8 cellular contexts compared by ENCODE assay signal in the genomic region with DNA sequence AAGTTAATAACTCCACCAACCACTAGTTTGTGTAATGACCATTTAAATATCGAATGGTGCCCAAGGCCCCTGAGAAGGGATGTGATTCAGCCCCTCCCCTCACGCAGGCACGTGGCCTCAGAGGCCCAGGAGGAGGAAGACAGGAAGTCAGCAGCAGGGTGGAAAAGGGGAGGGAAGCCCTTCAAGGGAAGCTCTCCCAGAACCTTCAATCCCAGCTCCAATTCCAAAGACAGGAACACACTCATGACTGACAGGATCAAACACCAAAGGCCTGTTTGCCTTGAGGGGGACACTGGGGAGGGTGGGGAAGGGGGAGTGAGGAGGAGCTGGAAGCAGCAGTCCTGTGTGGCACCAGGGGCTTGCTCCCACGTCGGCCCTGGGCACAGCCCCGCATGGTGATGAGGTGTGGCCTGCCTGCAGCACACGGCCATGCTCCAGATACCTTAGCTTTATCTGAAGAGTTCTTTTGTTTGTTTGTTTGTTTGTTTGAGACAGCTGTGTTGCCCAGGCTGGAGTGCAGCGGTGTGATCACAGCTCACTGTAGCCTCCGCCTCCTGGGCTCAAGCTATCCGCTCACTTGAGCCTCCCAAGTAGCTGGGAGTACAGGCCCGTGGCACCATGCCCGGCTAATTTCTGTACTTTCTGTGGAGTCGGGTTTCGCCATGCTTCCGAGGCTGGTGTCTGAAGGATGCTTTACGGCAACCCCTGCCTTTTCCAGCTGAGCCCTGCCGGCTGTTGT.
A peak's percentile ranks its signal among the peaks of the same experiment; 100 is the strongest.
DNase-seq lines count a peak whose midpoint lies in the region; ATAC-seq, FAIRE-seq and TF ChIP-seq lines count a peak whose summit lies in the region.

No MANE protein-coding gene starts in this region.

- POLR2A ChIA-PET in A549 (lab: Yijun Ruan, JAX), result no interaction called here
- POLR2A ChIA-PET in RWPE1 (lab: Yijun Ruan, JAX; ENCODE audit: low non-redundant PET), result no interaction called here

- H3K27me3 ChIP-seq in esophagus squamous epithelium (no peaks in the 10 kb centered on the region), neutrophil (no peaks in the 10 kb centered on the region)

- no peak for TF ChIP-seq EP300 in A549 (IDR thresholded peaks at IDR 0.05)

- peak; percentile 60 to 70 for DNase-seq in A549 (ENCODE audit: low read depth in 1 of 2, low spot score in 1 of 2)
- DNase-seq in H54 (ENCODE audit: insufficient read length, low spot score), result peak; percentile 69
- DNase-seq in RWPE1 (ENCODE audit: low spot score), result no peak
- no peak for DNase-seq in esophagus squamous epithelium (lab: John Stamatoyannopoulos, UW)
- no peak for DNase-seq in COR-L47 (lab: John Stamatoyannopoulos, UW)

- H3K36me3 ChIP-seq in esophagus squamous epithelium, result no peaks in the 10 kb centered on the region
- H3K36me3 ChIP-seq in neutrophil, result no peaks in the 10 kb centered on the region

- FAIRE-seq in A549 (lab: Jason Lieb, UNC), result no peak
- FAIRE-seq in H54 (lab: Jason Lieb, UNC), result no peak

- H3K27ac ChIP-seq in A549 (peak overlapping the region; percentile 79 to 99), RWPE1 (peak overlapping the region; percentile 97), esophagus squamous epithelium (peak overlapping the region; percentile 60 to 83 (median 76)), neutrophil (peak overlapping the region; percentile 94)

- TF ChIP-seq CTCF in A549 (IDR thresholded peaks at IDR 0.05) (no peak), RWPE1 (conservative IDR thresholded peaks at IDR 0.05; ENCODE audit: low read depth) (no peak), esophagus squamous epithelium (IDR thresholded peaks at IDR 0.05) (no peak), neutrophil (IDR thresholded peaks at IDR 0.05) (no peak)

- ATAC-seq in A549, result peak in 1 of 2 experiments; percentile 27; a peak in 3 of 6 replicates
- no peak for ATAC-seq in GM19035 (IDR thresholded peaks at IDR 0.05; ENCODE audit: unreplicated experiment)
- no peak for ATAC-seq in HG03280 (IDR thresholded peaks at IDR 0.05; ENCODE audit: unreplicated experiment)

- TF ChIP-seq POLR2A in A549 (IDR thresholded peaks at IDR 0.05; ENCODE audit: low read length) (no peak), H54 (IDR thresholded peaks at IDR 0.05; ENCODE audit: low read depth, low read length) (no peak), esophagus squamous epithelium (IDR thresholded peaks at IDR 0.05) (no peak)

- H3K9me3 ChIP-seq in A549 (no peaks in the 10 kb centered on the region), esophagus squamous epithelium (no peaks in the 10 kb centered on the region), neutrophil (no peaks in the 10 kb centered on the region)

- H3K4me3 ChIP-seq in A549 (no peak overlapping the region), esophagus squamous epithelium (no peak overlapping the region), neutrophil (ENCODE audit: low read depth in 1 of 2, low read length in 1 of 2) (no peak overlapping the region)

- CTCF ChIA-PET in A549 (lab: Yijun Ruan, JAX) (interaction anchor here (0.9 kb wide), 1 partner anchor 13 kb away, joined by 3 read pairs; no protein-coding TSS in a partner anchor), RWPE1 (lab: Yijun Ruan, JAX) (interaction anchor here (0.7 kb wide), 1 partner anchor 395 kb away, joined by 4 read pairs; no protein-coding TSS in a partner anchor)

- H3K4me1 ChIP-seq in A549 (peaks cover 97% of the 10 kb centered on the region), esophagus squamous epithelium (peaks cover 71 to 99% (median 91%) of the 10 kb centered on the region in 3 donors), neutrophil (ENCODE audit: control insufficient read depth in 1 of 2, insufficient read depth in 1 of 2, low read depth in 1 of 2, low read length in 1 of 2) (peaks cover 47 to 60% of the 10 kb centered on the region in 2 experiments)

- intact Hi-C loops in esophagus squamous epithelium (cut with DNase I), result no loop called here

- no peak for TF ChIP-seq RAD21 in A549 (conservative IDR thresholded peaks at IDR 0.05 in 1 of 2, IDR thresholded peaks at IDR 0.05 in 1 of 2)

- peak overlapping the region; percentile 78 for H3K4me2 ChIP-seq in A549

- WGBS in A549 (ENCODE audit: missing lambda C conversion rate), result 55% methylated on average over 17 of the region's 17 CpGs
- WGBS in esophagus squamous epithelium, 2 donors, result 54 to 67% methylated on average over 10 to 13 of the region's 17 CpGs

TF ChIP-seq in A549, 52 proteins besides CTCF, POLR2A, EP300 and RAD21:
- TF ChIP-seq, protein P1, sequence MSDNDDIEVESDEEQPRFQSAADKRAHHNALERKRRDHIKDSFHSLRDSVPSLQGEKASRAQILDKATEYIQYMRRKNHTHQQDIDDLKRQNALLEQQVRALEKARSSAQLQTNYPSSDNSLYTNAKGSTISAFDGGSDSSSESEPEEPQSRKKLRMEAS (IDR thresholded peaks at IDR 0.05), result peak; percentile 81
- TF ChIP-seq, protein P2, sequence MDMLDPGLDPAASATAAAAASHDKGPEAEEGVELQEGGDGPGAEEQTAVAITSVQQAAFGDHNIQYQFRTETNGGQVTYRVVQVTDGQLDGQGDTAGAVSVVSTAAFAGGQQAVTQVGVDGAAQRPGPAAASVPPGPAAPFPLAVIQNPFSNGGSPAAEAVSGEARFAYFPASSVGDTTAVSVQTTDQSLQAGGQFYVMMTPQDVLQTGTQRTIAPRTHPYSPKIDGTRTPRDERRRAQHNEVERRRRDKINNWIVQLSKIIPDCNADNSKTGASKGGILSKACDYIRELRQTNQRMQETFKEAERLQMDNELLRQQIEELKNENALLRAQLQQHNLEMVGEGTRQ (IDR thresholded peaks at IDR 0.05), result peak; percentile 66
- TF ChIP-seq HEYL (CRISPR knock-in tag; IDR thresholded peaks at IDR 0.05) (no peak), CBX2 (IDR thresholded peaks at IDR 0.05; ENCODE audit: borderline replicate concordance, low read depth) (no peak), SMC3 (IDR thresholded peaks at IDR 0.05) (no peak), HOXB13 (CRISPR knock-in tag; IDR thresholded peaks at IDR 0.05; ENCODE audit: low read depth) (no peak), CHD2 (IDR thresholded peaks at IDR 0.05; ENCODE audit: low read length, partially characterized antibody) (no peak), HOXA7 (CRISPR knock-in tag; IDR thresholded peaks at IDR 0.05) (no peak), HOXB5 (CRISPR knock-in tag; IDR thresholded peaks at IDR 0.05) (no peak), RARB (CRISPR knock-in tag; IDR thresholded peaks at IDR 0.05) (no peak), MAZ (IDR thresholded peaks at IDR 0.05; ENCODE audit: borderline replicate concordance, low read depth, low read length) (no peak), RCOR1 (IDR thresholded peaks at IDR 0.05; ENCODE audit: low read depth, low read length) (no peak), ZC3H11A (IDR thresholded peaks at IDR 0.05) (no peak), ESRRA (IDR thresholded peaks at IDR 0.05; ENCODE audit: borderline replicate concordance, low read length) (no peak), RNF2 (IDR thresholded peaks at IDR 0.05; ENCODE audit: borderline replicate concordance, low read depth) (no peak), CHD4 (IDR thresholded peaks at IDR 0.05; ENCODE audit: borderline replicate concordance) (no peak)
- TF ChIP-seq, protein P3, sequence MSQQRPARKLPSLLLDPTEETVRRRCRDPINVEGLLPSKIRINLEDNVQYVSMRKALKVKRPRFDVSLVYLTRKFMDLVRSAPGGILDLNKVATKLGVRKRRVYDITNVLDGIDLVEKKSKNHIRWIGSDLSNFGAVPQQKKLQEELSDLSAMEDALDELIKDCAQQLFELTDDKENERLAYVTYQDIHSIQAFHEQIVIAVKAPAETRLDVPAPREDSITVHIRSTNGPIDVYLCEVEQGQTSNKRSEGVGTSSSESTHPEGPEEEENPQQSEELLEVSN (IDR thresholded peaks at IDR 0.05; ENCODE audit: borderline replicate concordance, low read depth), result peak; percentile 57; the same call in 1 of the 2 replicates
- TF ChIP-seq, protein P4, sequence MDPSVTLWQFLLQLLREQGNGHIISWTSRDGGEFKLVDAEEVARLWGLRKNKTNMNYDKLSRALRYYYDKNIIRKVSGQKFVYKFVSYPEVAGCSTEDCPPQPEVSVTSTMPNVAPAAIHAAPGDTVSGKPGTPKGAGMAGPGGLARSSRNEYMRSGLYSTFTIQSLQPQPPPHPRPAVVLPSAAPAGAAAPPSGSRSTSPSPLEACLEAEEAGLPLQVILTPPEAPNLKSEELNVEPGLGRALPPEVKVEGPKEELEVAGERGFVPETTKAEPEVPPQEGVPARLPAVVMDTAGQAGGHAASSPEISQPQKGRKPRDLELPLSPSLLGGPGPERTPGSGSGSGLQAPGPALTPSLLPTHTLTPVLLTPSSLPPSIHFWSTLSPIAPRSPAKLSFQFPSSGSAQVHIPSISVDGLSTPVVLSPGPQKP (IDR thresholded peaks at IDR 0.05; ENCODE audit: low read depth, low read length), result no peak

Comparison
In these comparisons a context has a peak if more than half of its experiments do, and no peak if none do; other contexts are left out.
1. DNase-seq: peak in A549 (2 of 2) and H54 (single experiment); none in RWPE1 (single experiment), esophagus squamous epithelium (single experiment) and COR-L47 (single experiment).
2. Peak in every context shown above with its lines, with median percentiles within 50 percentile points of each other: H3K27ac ChIP-seq.